In the genomic region with DNA sequence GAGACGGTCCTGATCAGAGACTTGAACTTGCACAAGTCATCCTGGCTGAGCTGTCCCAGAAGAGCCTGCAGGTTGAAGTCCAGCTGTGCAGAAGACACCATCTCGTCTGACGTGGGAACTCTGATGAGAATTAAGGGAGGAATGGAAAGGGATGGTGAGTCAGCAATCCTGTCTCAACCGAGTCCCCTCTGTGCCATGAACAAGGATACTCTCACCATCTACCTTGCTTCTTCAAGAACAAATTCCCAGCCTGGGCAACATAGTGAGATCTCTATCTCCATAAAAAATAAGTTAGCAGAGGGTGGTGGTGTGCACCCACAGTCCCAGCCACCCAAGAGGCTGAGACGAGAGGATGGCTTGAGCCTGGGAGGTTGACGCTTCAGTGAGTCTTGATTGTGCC, we compare ENCODE assay signal across 11 cellular contexts. TPM values are rescaled to one million over a fixed set of nuclear protein-coding genes. Genes with fewer than 3 reads are reported as not detected.
"Had no signal": no experiment of that assay in that cellular context is flagged by ENCODE, and none has a peak within 500 bp of the region (broad histone marks: within the 10 kb centered on the region; RNA-seq: fewer than 3 reads in every experiment).

NLRP2B (minus strand) TSS at position 101 of the 400 bp plus-strand sequence.

- H3K4me3 ChIP-seq: GM23248, GM23338, HAP-1 had no signal

- DNase-seq: GM23248, GOT3, H7, H9, HCEC 1CT, HFFc6 had no signal

- H3K9ac ChIP-seq: GM23248 had no signal

- H3K36me3 ChIP-seq: HAP-1 had no signal

- H3K9me3 ChIP-seq: HAP-1 had no signal

- H3K4me3 Mint-ChIP-seq: GM23338, H9, HFFc6 had no signal

- H2AFZ ChIP-seq: GM23248, GM23338 had no signal

- ATAC-seq: GM23338, HCT116 had no signal

- H3K27ac ChIP-seq: GM23248 had no signal

- H3K27ac Mint-ChIP-seq: GM23338, H9, HFFc6 had no signal

RNA-seq across cellular contexts. Expression of gene NLRP2B, which starts in this region (rescaled TPM):
- total RNA-seq: GM23248, GM23338, H1, H4, H7, H9, HFFc6 had no signal
